In the genomic region with DNA sequence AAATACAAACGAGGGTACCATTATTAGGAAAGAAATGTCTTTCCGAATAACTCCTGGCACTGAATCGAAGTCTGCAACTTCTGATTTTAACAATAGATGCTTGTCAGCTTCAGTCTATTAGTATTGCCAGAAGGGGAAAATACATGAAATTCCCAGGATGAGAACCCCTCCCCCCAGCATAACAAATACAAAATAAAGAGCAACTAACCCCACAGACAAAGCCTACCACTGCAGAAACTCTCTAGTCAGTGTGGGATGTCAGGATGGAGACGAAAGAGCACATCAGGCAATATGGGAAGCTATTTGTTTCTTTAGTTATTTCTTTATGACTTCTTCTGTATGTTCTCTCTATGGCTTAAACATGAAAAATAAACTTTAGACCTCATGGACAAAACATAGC, we compare ENCODE assay signal across 19 cellular contexts.
DNase-seq lines count a peak whose midpoint lies in the region; ATAC-seq and TF ChIP-seq lines count a peak whose summit lies in the region.
"Had no signal": no experiment of that assay in that cellular context is flagged by ENCODE, and none has a peak within 500 bp of the region (broad histone marks: within the 10 kb centered on the region; RNA-seq: fewer than 3 reads in every experiment).

No MANE protein-coding gene starts in this region.

- no peak overlapping the region for H2BK12ac ChIP-seq in neuronal stem cell (ENCODE audit: low read length)

- H3F3A ChIP-seq in GM23248 (ENCODE audit: insufficient read depth) (no peaks in the 10 kb centered on the region), SK-N-SH (replicated peaks; ENCODE audit: insufficient read depth) (no peaks in the 10 kb centered on the region)

- no peak overlapping the region for H3K4me3 ChIP-seq in GM23248
- H3K4me3 ChIP-seq in SK-N-SH (ENCODE audit: low read depth in 2 of 2, low read length in 1 of 2), result peak overlapping the region in 1 of 2 experiments; percentile 22; a peak in 1 of 4 replicates
- H3K4me3 ChIP-seq in neuronal stem cell (ENCODE audit: low read length in 2 of 2), result no peak overlapping the region
- H3K4me3 ChIP-seq: GM23338, HAP-1 had no signal

- no peak overlapping the region for H2BK120ac ChIP-seq in neuronal stem cell (ENCODE audit: low read depth, low read length)

- no peak overlapping the region for H3K4me2 ChIP-seq in GM23248 (ENCODE audit: unreplicated experiment)
- peak overlapping the region; percentile 65 for H3K4me2 ChIP-seq in SK-N-SH
- no peak overlapping the region for H3K4me2 ChIP-seq in neuronal stem cell (ENCODE audit: insufficient read depth, low read length, poor library complexity, severe bottlenecking)
- H3K4me2 ChIP-seq: GM23338 had no signal

- H3K4me1 ChIP-seq in GM23248 (ENCODE audit: insufficient read depth), result peaks cover 5% of the 10 kb centered on the region; the same call in 1 of the 2 replicates
- peaks cover 6 to 10% of the 10 kb centered on the region in 2 experiments; a peak in 2 of 4 replicates for H3K4me1 ChIP-seq in SK-N-SH (ENCODE audit: control insufficient read depth in 1 of 2, insufficient read depth in 2 of 2, low read depth in 1 of 2, low read length in 1 of 2)
- peaks cover 0 to 9% of the 10 kb centered on the region in 2 donors for H3K4me1 ChIP-seq in neuronal stem cell (ENCODE audit: control insufficient read depth in 2 of 2, insufficient read depth in 1 of 2, low read depth in 1 of 2, low read length in 2 of 2)
- H3K4me1 ChIP-seq: HAP-1 had no signal

- H3K9me3 ChIP-seq in GM23248 (ENCODE audit: low read depth) (no peaks in the 10 kb centered on the region), SK-N-SH (no peaks in the 10 kb centered on the region), neuronal stem cell (replicated peaks in 1 of 2; ENCODE audit: control insufficient read depth in 2 of 2, insufficient read depth in 1 of 2, low read depth in 1 of 2, low read length in 2 of 2) (no peaks in the 10 kb centered on the region)
- H3K9me3 ChIP-seq: HAP-1 had no signal

- H4K8ac ChIP-seq in neuronal stem cell (ENCODE audit: low read depth, low read length), result no peak overlapping the region

- no peak overlapping the region for H3K9ac ChIP-seq in GM23248
- H3K9ac ChIP-seq in SK-N-SH, result no peak overlapping the region
- H3K9ac ChIP-seq in neuronal stem cell (ENCODE audit: low read depth, low read length, poor library complexity), result no peak overlapping the region

- no peaks in the 10 kb centered on the region for H3K79me2 ChIP-seq in GM23248 (ENCODE audit: insufficient read depth)
- H3K79me2 ChIP-seq in SK-N-SH (ENCODE audit: insufficient read depth), result no peaks in the 10 kb centered on the region

- WGBS in GM23248 (ENCODE audit: low coverage in 1 of 2, low lambda C conversion rate in 2 of 2, missing lambda C conversion rate in 2 of 2), 2 experiments, result 31 to 33% methylated on average over 4 of the region's 4 CpGs
- 20% methylated on average over 4 of the region's 4 CpGs for WGBS in SK-N-SH (ENCODE audit: low lambda C conversion rate)
- no CpG with 5 or more reads among the region's 4 CpGs for WGBS in neuronal stem cell (ENCODE audit: extremely low coverage in 2 of 2, insufficient read length in 2 of 2, insufficient replicate concordance in 1 of 2), 2 donors

- no peak for TF ChIP-seq CTCF in SK-N-SH (IDR thresholded peaks at IDR 0.05)

- H2AFZ ChIP-seq in GM23248 (peak overlapping the region; percentile 81), SK-N-SH (ENCODE audit: low read depth) (peak overlapping the region; percentile 89), neuronal stem cell (ENCODE audit: low read length) (peak overlapping the region; percentile 77)
- H2AFZ ChIP-seq: GM23338 had no signal

- no peaks in the 10 kb centered on the region for H3K79me1 ChIP-seq in neuronal stem cell (ENCODE audit: low read depth, low read length)

- H2AK5ac ChIP-seq in neuronal stem cell (ENCODE audit: low read depth, low read length), result no peak overlapping the region

- H4K20me1 ChIP-seq in GM23248 (ENCODE audit: insufficient read depth), result no peaks in the 10 kb centered on the region
- H4K20me1 ChIP-seq in SK-N-SH (ENCODE audit: insufficient read depth), result no peaks in the 10 kb centered on the region

- no peak overlapping the region for H2BK15ac ChIP-seq in neuronal stem cell (ENCODE audit: low read length)

- no peak overlapping the region for H3K23ac ChIP-seq in neuronal stem cell (ENCODE audit: low read depth, low read length, poor library complexity)

- no peak overlapping the region for H3K27ac ChIP-seq in GM23248
- peak overlapping the region; percentile 32 to 65; a peak in 3 of 4 replicates for H3K27ac ChIP-seq in SK-N-SH (ENCODE audit: low read depth in 2 of 2, low read length in 1 of 2)
- no peak overlapping the region for H3K27ac ChIP-seq in neuronal stem cell (replicated peaks; ENCODE audit: low read length)

- POLR2A ChIA-PET in SK-N-SH (lab: Yijun Ruan, JAX), result no interaction called here

- in situ Hi-C loops in GM23248 (cut with MboI), result no loop called here

- no peak overlapping the region for H3K18ac ChIP-seq in neuronal stem cell (ENCODE audit: low read length)

- H3K4ac ChIP-seq in neuronal stem cell (ENCODE audit: low read length), result no peak overlapping the region

- TF ChIP-seq RAD21 in SK-N-SH (IDR thresholded peaks at IDR 0.05; ENCODE audit: low read length), result no peak

- no peak overlapping the region for H2BK5ac ChIP-seq in neuronal stem cell (ENCODE audit: low read length)

- H4K91ac ChIP-seq in neuronal stem cell (ENCODE audit: low read depth, low read length, poor library complexity), result no peak overlapping the region

- H3K9me2 ChIP-seq in GM23248 (ENCODE audit: insufficient read depth), result no peaks in the 10 kb centered on the region
- no peaks in the 10 kb centered on the region for H3K9me2 ChIP-seq in SK-N-SH

- no peaks in the 10 kb centered on the region for H3K27me3 ChIP-seq in GM23248 (replicated peaks; ENCODE audit: insufficient read depth)
- no peaks in the 10 kb centered on the region for H3K27me3 ChIP-seq in SK-N-SH (ENCODE audit: insufficient read depth)
- H3K27me3 ChIP-seq in neuronal stem cell (ENCODE audit: control insufficient read depth in 3 of 3, insufficient read depth in 3 of 3, low read depth in 1 of 3, low read length in 3 of 3), result no peaks in the 10 kb centered on the region

- TF ChIP-seq EP300 in SK-N-SH (IDR thresholded peaks at IDR 0.05; ENCODE audit: borderline replicate concordance in 1 of 2, low read depth in 1 of 2, low read length in 1 of 2), result no peak; a peak in 1 of 4 replicates

- CTCF ChIA-PET in SK-N-SH (lab: Yijun Ruan, JAX), result no interaction called here

- DNase-seq in GM23248 (no peak), SK-N-SH (peak; percentile 8), medulla oblongata (ENCODE audit: extremely low spot score) (peak; percentile 6), neuronal stem cell (ENCODE audit: low spot score) (no peak), NCI-H1436 (lab: John Stamatoyannopoulos, UW) (no peak)
- DNase-seq: CD4-positive, CD25-positive, alpha-beta regulatory T cell; DND-41; MV-4-11; NCI-H1105 treated with DMSO at 0.1 percent for 48 hours; NCI-H1694; NCI-H2081; NCI-H2171; NCI-H345; NCI-H524; NCI-H774 had no signal

- H3K14ac ChIP-seq in neuronal stem cell (ENCODE audit: low read length), result no peak overlapping the region

- ATAC-seq in HG02642 (IDR thresholded peaks at IDR 0.05; ENCODE audit: poor library complexity, unreplicated experiment) (no peak), HG02840 (IDR thresholded peaks at IDR 0.05; ENCODE audit: low FRiP score, unreplicated experiment) (no peak)

- H3K36me3 ChIP-seq in GM23248 (ENCODE audit: low read depth) (no peaks in the 10 kb centered on the region), SK-N-SH (replicated peaks in 1 of 2; ENCODE audit: control insufficient read depth in 1 of 2, insufficient read depth in 2 of 2, low read length in 1 of 2) (no peaks in the 10 kb centered on the region), neuronal stem cell (replicated peaks in 1 of 2; ENCODE audit: control insufficient read depth in 2 of 2, insufficient read depth in 2 of 2, low read length in 2 of 2) (no peaks in the 10 kb centered on the region)
- H3K36me3 ChIP-seq: HAP-1 had no signal

TF ChIP-seq in SK-N-SH, 30 proteins besides CTCF, POLR2A, EP300 and RAD21 (continues in another document):
- TF ChIP-seq, protein P1, sequence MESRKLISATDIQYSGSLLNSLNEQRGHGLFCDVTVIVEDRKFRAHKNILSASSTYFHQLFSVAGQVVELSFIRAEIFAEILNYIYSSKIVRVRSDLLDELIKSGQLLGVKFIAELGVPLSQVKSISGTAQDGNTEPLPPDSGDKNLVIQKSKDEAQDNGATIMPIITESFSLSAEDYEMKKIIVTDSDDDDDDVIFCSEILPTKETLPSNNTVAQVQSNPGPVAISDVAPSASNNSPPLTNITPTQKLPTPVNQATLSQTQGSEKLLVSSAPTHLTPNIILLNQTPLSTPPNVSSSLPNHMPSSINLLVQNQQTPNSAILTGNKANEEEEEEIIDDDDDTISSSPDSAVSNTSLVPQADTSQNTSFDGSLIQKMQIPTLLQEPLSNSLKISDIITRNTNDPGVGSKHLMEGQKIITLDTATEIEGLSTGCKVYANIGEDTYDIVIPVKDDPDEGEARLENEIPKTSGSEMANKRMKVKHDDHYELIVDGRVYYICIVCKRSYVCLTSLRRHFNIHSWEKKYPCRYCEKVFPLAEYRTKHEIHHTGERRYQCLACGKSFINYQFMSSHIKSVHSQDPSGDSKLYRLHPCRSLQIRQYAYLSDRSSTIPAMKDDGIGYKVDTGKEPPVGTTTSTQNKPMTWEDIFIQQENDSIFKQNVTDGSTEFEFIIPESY (IDR thresholded peaks at IDR 0.05; ENCODE audit: borderline replicate concordance, low read depth), result no peak
- TF ChIP-seq, protein P2, sequence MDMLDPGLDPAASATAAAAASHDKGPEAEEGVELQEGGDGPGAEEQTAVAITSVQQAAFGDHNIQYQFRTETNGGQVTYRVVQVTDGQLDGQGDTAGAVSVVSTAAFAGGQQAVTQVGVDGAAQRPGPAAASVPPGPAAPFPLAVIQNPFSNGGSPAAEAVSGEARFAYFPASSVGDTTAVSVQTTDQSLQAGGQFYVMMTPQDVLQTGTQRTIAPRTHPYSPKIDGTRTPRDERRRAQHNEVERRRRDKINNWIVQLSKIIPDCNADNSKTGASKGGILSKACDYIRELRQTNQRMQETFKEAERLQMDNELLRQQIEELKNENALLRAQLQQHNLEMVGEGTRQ (IDR thresholded peaks at IDR 0.05; ENCODE audit: borderline replicate concordance, low read depth, low read length), result no peak
- TF ChIP-seq YY1 (IDR thresholded peaks at IDR 0.05; ENCODE audit: low read depth), result no peak
- TF ChIP-seq SIN3A (IDR thresholded peaks at IDR 0.05; ENCODE audit: borderline replicate concordance, low read depth, low read length), result no peak
- no peak for TF ChIP-seq POLR2AphosphoS5 (IDR thresholded peaks at IDR 0.05; ENCODE audit: low read depth, low read length)

Comparison
In these comparisons a context has a peak if more than half of its experiments do, and no peak if none do; other contexts are left out.
1. DNase-seq: peak in SK-N-SH (single experiment) and medulla oblongata (single experiment); none in GM23248 (single experiment), neuronal stem cell (single experiment) and NCI-H1436 (single experiment).
2. H3K27ac ChIP-seq: peak in SK-N-SH (2 of 2); none in GM23248 (single experiment) and neuronal stem cell (single experiment).
3. Peak in every context shown above with its lines, with median percentiles within 50 percentile points of each other: H2AFZ ChIP-seq.